ENCODE assay signal across 1 cellular context in genomic region chr13:51998723-51999471, GRCh38.
TF ChIP-seq lines count a peak whose summit lies in the region.

No MANE protein-coding gene starts in this region.

TF ChIP-seq in H1, 55 proteins besides CTCF, POLR2A, EP300 and RAD21:
- TF ChIP-seq CTBP2 (IDR thresholded peaks at IDR 0.05; ENCODE audit: borderline replicate concordance, insufficient read depth, insufficient read length, low read length): no peak
- no peak for TF ChIP-seq GABPA (IDR thresholded peaks at IDR 0.05; ENCODE audit: borderline replicate concordance, insufficient read depth, low read length)
- no peak for TF ChIP-seq HDAC2 (IDR thresholded peaks at IDR 0.05; ENCODE audit: borderline replicate concordance in 1 of 2, low read depth in 2 of 2, low read length in 2 of 2)
- TF ChIP-seq CHD1 (IDR thresholded peaks at IDR 0.05; ENCODE audit: low read depth, low read length): no peak
